Comparison of ENCODE assay signal across 16 cellular contexts in the genomic region with DNA sequence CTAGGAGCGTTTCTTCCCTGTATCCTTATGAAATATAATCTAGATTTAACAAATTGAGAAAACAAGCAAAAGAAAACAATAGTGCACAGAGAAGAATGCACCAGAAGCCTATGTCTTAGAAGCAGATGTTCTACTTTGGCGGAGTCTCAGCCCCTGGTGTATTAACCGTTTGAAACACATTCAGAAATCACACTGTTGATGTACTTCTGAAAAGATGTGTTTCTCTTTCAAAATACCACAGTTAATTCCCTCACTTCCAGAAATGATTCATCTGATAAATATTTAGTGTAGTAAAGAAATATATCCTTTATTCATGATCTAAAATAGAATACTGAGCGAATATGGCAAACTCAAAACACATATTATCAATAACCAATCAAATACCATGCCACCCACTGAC.
A peak's percentile ranks its signal among the peaks of the same experiment; 100 is the strongest.
DNase-seq lines count a peak whose midpoint lies in the region; ATAC-seq and TF ChIP-seq lines count a peak whose summit lies in the region.
"Had no signal": no experiment of that assay in that cellular context is flagged by ENCODE, and none has a peak within 500 bp of the region (broad histone marks: within the 10 kb centered on the region; RNA-seq: fewer than 3 reads in every experiment).

No MANE protein-coding gene starts in this region.

- intact Hi-C loops in natural killer cell (cut with micrococcal nuclease): no loop called here
- intact Hi-C loops in activated T-helper 2 cell treated with anti-CD3 and anti-CD28 coated beads, Interferon-gamma antibody, Interleukin-2, Interleukin-4, amounts not matched to agents 10 μg/mL and 5 μg/mL and 100 μg/mL, durations not matched to agents 14 hours and 24 hours and 36 hours (cut with micrococcal nuclease): no loop called here
- intact Hi-C loops in activated T-helper 1 cell treated with anti-CD3 and anti-CD28 coated beads, Interleukin-12 subunit alpha, Interleukin-12 subunit beta, Interleukin-2, Interleukin-4 antibody, amounts not matched to agents 30 ng/mL and 10 ng/mL and 1 ng/mL, durations not matched to agents 14 hours and 24 hours and 36 hours (cut with micrococcal nuclease): no loop called here

- H3K36me3 Mint-ChIP-seq in natural killer cell: no peaks in the 10 kb centered on the region
- peaks cover 1% of the 10 kb centered on the region for H3K36me3 Mint-ChIP-seq in natural killer cell treated with Interleukin-12 subunit alpha and Interleukin-12 subunit beta and Interleukin-15 and Interleukin-18, amount 100 ng/mL, for 72 hours
- H3K36me3 Mint-ChIP-seq in mesothelial cell of epicardium: peaks cover 5% of the 10 kb centered on the region
- H3K36me3 Mint-ChIP-seq in activated T-helper 2 cell treated with anti-CD3 and anti-CD28 coated beads, Interferon-gamma antibody, Interleukin-2, Interleukin-4, amounts not matched to agents 10 μg/mL and 5 μg/mL and 100 μg/mL, durations not matched to agents 14 hours and 24 hours and 36 hours (ENCODE audit: low read depth): peaks cover 63% of the 10 kb centered on the region
- peaks cover 45% of the 10 kb centered on the region for H3K36me3 Mint-ChIP-seq in activated T-helper 1 cell treated with anti-CD3 and anti-CD28 coated beads, Interleukin-12 subunit alpha, Interleukin-12 subunit beta, Interleukin-2, Interleukin-4 antibody, amounts not matched to agents 30 ng/mL and 10 ng/mL and 1 ng/mL, durations not matched to agents 14 hours and 24 hours and 36 hours (ENCODE audit: low read depth)

- no peak overlapping the region for H3K4me3 Mint-ChIP-seq in natural killer cell
- H3K4me3 Mint-ChIP-seq in natural killer cell treated with Interleukin-12 subunit alpha and Interleukin-12 subunit beta and Interleukin-15 and Interleukin-18, amount 100 ng/mL, for 72 hours: no peak overlapping the region
- no peak overlapping the region for H3K4me3 Mint-ChIP-seq in mesothelial cell of epicardium
- no peak overlapping the region for H3K4me3 Mint-ChIP-seq in activated T-helper 2 cell treated with anti-CD3 and anti-CD28 coated beads, Interferon-gamma antibody, Interleukin-2, Interleukin-4, amounts not matched to agents 10 μg/mL and 5 μg/mL and 100 μg/mL, durations not matched to agents 14 hours and 24 hours and 36 hours (ENCODE audit: low read depth)
- no peak overlapping the region for H3K4me3 Mint-ChIP-seq in activated T-helper 1 cell treated with anti-CD3 and anti-CD28 coated beads, Interleukin-12 subunit alpha, Interleukin-12 subunit beta, Interleukin-2, Interleukin-4 antibody, amounts not matched to agents 30 ng/mL and 10 ng/mL and 1 ng/mL, durations not matched to agents 14 hours and 24 hours and 36 hours
- H3K4me3 Mint-ChIP-seq: naive B cell; stimulated activated naive CD8-positive, alpha-beta T cell treated with anti-CD3 and anti-CD28 coated beads, Interleukin-15, amount 100 ng/mL, for 72 hours had no signal

- ATAC-seq in natural killer cell: no peak
- no peak for ATAC-seq in natural killer cell treated with Interleukin-12 subunit alpha and Interleukin-12 subunit beta and Interleukin-15 and Interleukin-18, amount 100 ng/mL, for 72 hours
- ATAC-seq in left lobe of liver: no peak
- ATAC-seq: stimulated activated naive CD8-positive, alpha-beta T cell treated with anti-CD3 and anti-CD28 coated beads, Interleukin-15, amount 100 ng/mL, for 72 hours had no signal

- H3K9me3 Mint-ChIP-seq in natural killer cell (no peaks in the 10 kb centered on the region), mesothelial cell of epicardium (peaks cover 3% of the 10 kb centered on the region)
- H3K9me3 Mint-ChIP-seq in natural killer cell treated with Interleukin-12 subunit alpha and Interleukin-12 subunit beta and Interleukin-15 and Interleukin-18, amount 100 ng/mL, for 72 hours: no peaks in the 10 kb centered on the region
- peaks cover 2% of the 10 kb centered on the region for H3K9me3 Mint-ChIP-seq in activated T-helper 2 cell treated with anti-CD3 and anti-CD28 coated beads, Interferon-gamma antibody, Interleukin-2, Interleukin-4, amounts not matched to agents 10 μg/mL and 5 μg/mL and 100 μg/mL, durations not matched to agents 14 hours and 24 hours and 36 hours
- no peaks in the 10 kb centered on the region for H3K9me3 Mint-ChIP-seq in activated T-helper 1 cell treated with anti-CD3 and anti-CD28 coated beads, Interleukin-12 subunit alpha, Interleukin-12 subunit beta, Interleukin-2, Interleukin-4 antibody, amounts not matched to agents 30 ng/mL and 10 ng/mL and 1 ng/mL, durations not matched to agents 14 hours and 24 hours and 36 hours
- H3K9me3 Mint-ChIP-seq: naive B cell; stimulated activated naive CD8-positive, alpha-beta T cell treated with anti-CD3 and anti-CD28 coated beads, Interleukin-15, amount 100 ng/mL, for 72 hours had no signal

- H3K27ac ChIP-seq in coronary artery (peak overlapping the region; percentile 1 to 76), substantia nigra (ENCODE audit: low read depth, low read length, poor library complexity, severe bottlenecking) (no peak overlapping the region)

- TF ChIP-seq CTCF in natural killer cell (IDR thresholded peaks at IDR 0.05) (no peak), coronary artery (IDR thresholded peaks at IDR 0.05) (no peak), mesothelial cell of epicardium (IDR thresholded peaks at IDR 0.05; ENCODE audit: unreplicated experiment) (no peak)

- H3K4me3 ChIP-seq in coronary artery: no peak overlapping the region

- H3K4me1 Mint-ChIP-seq in natural killer cell (peaks cover 54 to 64% of the 10 kb centered on the region in 2 donors), mesothelial cell of epicardium (peaks cover 61% of the 10 kb centered on the region)
- H3K4me1 Mint-ChIP-seq in natural killer cell treated with Interleukin-12 subunit alpha and Interleukin-12 subunit beta and Interleukin-15 and Interleukin-18, amount 100 ng/mL, for 72 hours (ENCODE audit: low read depth in 2 of 2): peaks cover 33 to 48% of the 10 kb centered on the region in 2 donors
- H3K4me1 Mint-ChIP-seq in activated T-helper 2 cell treated with anti-CD3 and anti-CD28 coated beads, Interferon-gamma antibody, Interleukin-2, Interleukin-4, amounts not matched to agents 10 μg/mL and 5 μg/mL and 100 μg/mL, durations not matched to agents 14 hours and 24 hours and 36 hours (ENCODE audit: low read depth): peaks cover 48% of the 10 kb centered on the region
- H3K4me1 Mint-ChIP-seq in activated T-helper 1 cell treated with anti-CD3 and anti-CD28 coated beads, Interleukin-12 subunit alpha, Interleukin-12 subunit beta, Interleukin-2, Interleukin-4 antibody, amounts not matched to agents 30 ng/mL and 10 ng/mL and 1 ng/mL, durations not matched to agents 14 hours and 24 hours and 36 hours (ENCODE audit: low read depth): peaks cover 57% of the 10 kb centered on the region

- H3K27ac Mint-ChIP-seq in natural killer cell (peak overlapping the region; percentile 44 to 53), mesothelial cell of epicardium (peak overlapping the region; percentile 8)
- H3K27ac Mint-ChIP-seq in natural killer cell treated with Interleukin-12 subunit alpha and Interleukin-12 subunit beta and Interleukin-15 and Interleukin-18, amount 100 ng/mL, for 72 hours: no peak overlapping the region
- no peak overlapping the region for H3K27ac Mint-ChIP-seq in activated T-helper 2 cell treated with anti-CD3 and anti-CD28 coated beads, Interferon-gamma antibody, Interleukin-2, Interleukin-4, amounts not matched to agents 10 μg/mL and 5 μg/mL and 100 μg/mL, durations not matched to agents 14 hours and 24 hours and 36 hours
- no peak overlapping the region for H3K27ac Mint-ChIP-seq in activated T-helper 1 cell treated with anti-CD3 and anti-CD28 coated beads, Interleukin-12 subunit alpha, Interleukin-12 subunit beta, Interleukin-2, Interleukin-4 antibody, amounts not matched to agents 30 ng/mL and 10 ng/mL and 1 ng/mL, durations not matched to agents 14 hours and 24 hours and 36 hours

- no peak for DNase-seq in natural killer cell
- DNase-seq in natural killer cell treated with Interleukin-12 subunit alpha and Interleukin-12 subunit beta and Interleukin-15 and Interleukin-18, amount 100 ng/mL, for 72 hours (ENCODE audit: low spot score): no peak
- no peak for DNase-seq in coronary artery (ENCODE audit: low spot score)
- DNase-seq in mesothelial cell of epicardium (ENCODE audit: low spot score in 2 of 2, unreplicated experiment in 2 of 2): no peak
- no peak for DNase-seq in substantia nigra (lab: John Stamatoyannopoulos, UW)
- no peak for DNase-seq in left lobe of liver (ENCODE audit: low spot score)
- no peak for DNase-seq in activated T-helper 2 cell treated with anti-CD3 and anti-CD28 coated beads, Interferon-gamma antibody, Interleukin-2, Interleukin-4, amounts not matched to agents 10 μg/mL and 5 μg/mL and 100 μg/mL, durations not matched to agents 14 hours and 24 hours and 36 hours (ENCODE audit: low spot score)
- no peak for DNase-seq in activated T-helper 1 cell treated with anti-CD3 and anti-CD28 coated beads, Interleukin-12 subunit alpha, Interleukin-12 subunit beta, Interleukin-2, Interleukin-4 antibody, amounts not matched to agents 30 ng/mL and 10 ng/mL and 1 ng/mL, durations not matched to agents 14 hours and 24 hours and 36 hours (ENCODE audit: low spot score)
- DNase-seq: activated CD4-positive, alpha-beta T cell treated with anti-CD3 and anti-CD28 coated beads for 1 hour; activated effector memory CD4-positive, alpha-beta T cell treated with anti-CD3 and anti-CD28 coated beads, Interleukin-2, amount 50 U/mL, for 16 hours; C1 segment of cervical spinal cord; effector CD8-positive, alpha-beta T cell; naive B cell; NCI-H1092; NCI-H524; stimulated activated naive CD8-positive, alpha-beta T cell treated with anti-CD3 and anti-CD28 coated beads, Interleukin-15, amount 100 ng/mL, for 72 hours had no signal

- no peaks in the 10 kb centered on the region for H3K27me3 Mint-ChIP-seq in natural killer cell (ENCODE audit: low read depth in 2 of 2)
- H3K27me3 Mint-ChIP-seq in natural killer cell treated with Interleukin-12 subunit alpha and Interleukin-12 subunit beta and Interleukin-15 and Interleukin-18, amount 100 ng/mL, for 72 hours: no peaks in the 10 kb centered on the region
- H3K27me3 Mint-ChIP-seq in mesothelial cell of epicardium (ENCODE audit: low read depth): no peaks in the 10 kb centered on the region
- no peaks in the 10 kb centered on the region for H3K27me3 Mint-ChIP-seq in activated T-helper 2 cell treated with anti-CD3 and anti-CD28 coated beads, Interferon-gamma antibody, Interleukin-2, Interleukin-4, amounts not matched to agents 10 μg/mL and 5 μg/mL and 100 μg/mL, durations not matched to agents 14 hours and 24 hours and 36 hours (ENCODE audit: low read depth)
- no peaks in the 10 kb centered on the region for H3K27me3 Mint-ChIP-seq in activated T-helper 1 cell treated with anti-CD3 and anti-CD28 coated beads, Interleukin-12 subunit alpha, Interleukin-12 subunit beta, Interleukin-2, Interleukin-4 antibody, amounts not matched to agents 30 ng/mL and 10 ng/mL and 1 ng/mL, durations not matched to agents 14 hours and 24 hours and 36 hours (ENCODE audit: insufficient read depth)
- H3K27me3 Mint-ChIP-seq: naive B cell; stimulated activated naive CD8-positive, alpha-beta T cell treated with anti-CD3 and anti-CD28 coated beads, Interleukin-15, amount 100 ng/mL, for 72 hours had no signal

Comparison
In these comparisons a context has a peak if more than half of its experiments do, and no peak if none do; other contexts are left out.
1. H3K27ac Mint-ChIP-seq: peak in natural killer cell (2 of 2) and mesothelial cell of epicardium (single experiment); none in natural killer cell treated with Interleukin-12 subunit alpha and Interleukin-12 subunit beta and Interleukin-15 and Interleukin-18, amount 100 ng/mL, for 72 hours (0 of 2), activated T-helper 2 cell treated with anti-CD3 and anti-CD28 coated beads, Interferon-gamma antibody, Interleukin-2, Interleukin-4, amounts not matched to agents 10 μg/mL and 5 μg/mL and 100 μg/mL, durations not matched to agents 14 hours and 24 hours and 36 hours (single experiment) and activated T-helper 1 cell treated with anti-CD3 and anti-CD28 coated beads, Interleukin-12 subunit alpha, Interleukin-12 subunit beta, Interleukin-2, Interleukin-4 antibody, amounts not matched to agents 30 ng/mL and 10 ng/mL and 1 ng/mL, durations not matched to agents 14 hours and 24 hours and 36 hours (single experiment).